Comparison of ENCODE assay signal across 8 cellular contexts in the genomic region with DNA sequence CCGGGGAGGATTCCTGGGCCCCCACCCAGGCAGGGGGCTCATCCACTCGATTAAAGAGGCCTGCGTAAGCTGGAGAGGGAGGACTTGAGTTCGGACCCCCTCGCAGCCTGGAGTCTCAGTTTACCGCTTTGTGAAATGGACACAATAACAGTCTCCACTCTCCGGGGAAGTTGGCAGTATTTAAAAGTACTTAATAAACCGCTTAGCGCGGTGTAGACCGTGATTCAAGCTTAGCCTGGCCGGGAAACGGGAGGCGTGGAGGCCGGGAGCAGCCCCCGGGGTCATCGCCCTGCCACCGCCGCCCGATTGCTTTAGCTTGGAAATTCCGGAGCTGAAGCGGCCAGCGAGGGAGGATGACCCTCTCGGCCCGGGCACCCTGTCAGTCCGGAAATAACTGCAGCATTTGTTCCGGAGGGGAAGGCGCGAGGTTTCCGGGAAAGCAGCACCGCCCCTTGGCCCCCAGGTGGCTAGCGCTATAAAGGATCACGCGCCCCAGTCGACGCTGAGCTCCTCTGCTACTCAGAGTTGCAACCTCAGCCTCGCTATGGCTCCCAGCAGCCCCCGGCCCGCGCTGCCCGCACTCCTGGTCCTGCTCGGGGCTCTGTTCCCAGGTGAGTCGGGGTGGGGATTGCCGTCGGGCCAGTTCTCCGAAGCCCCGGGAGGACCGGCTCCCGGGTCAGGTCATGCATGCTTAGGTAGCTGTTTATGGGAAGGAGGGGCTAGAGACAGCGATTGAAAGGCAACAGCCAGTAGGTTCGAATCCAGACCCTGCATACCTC. TPM values are rescaled to one million over a fixed set of nuclear protein-coding genes. Genes with fewer than 3 reads are reported as not detected.
DNase-seq lines count a peak whose midpoint lies in the region; ATAC-seq and TF ChIP-seq lines count a peak whose summit lies in the region.

A gene with protein sequence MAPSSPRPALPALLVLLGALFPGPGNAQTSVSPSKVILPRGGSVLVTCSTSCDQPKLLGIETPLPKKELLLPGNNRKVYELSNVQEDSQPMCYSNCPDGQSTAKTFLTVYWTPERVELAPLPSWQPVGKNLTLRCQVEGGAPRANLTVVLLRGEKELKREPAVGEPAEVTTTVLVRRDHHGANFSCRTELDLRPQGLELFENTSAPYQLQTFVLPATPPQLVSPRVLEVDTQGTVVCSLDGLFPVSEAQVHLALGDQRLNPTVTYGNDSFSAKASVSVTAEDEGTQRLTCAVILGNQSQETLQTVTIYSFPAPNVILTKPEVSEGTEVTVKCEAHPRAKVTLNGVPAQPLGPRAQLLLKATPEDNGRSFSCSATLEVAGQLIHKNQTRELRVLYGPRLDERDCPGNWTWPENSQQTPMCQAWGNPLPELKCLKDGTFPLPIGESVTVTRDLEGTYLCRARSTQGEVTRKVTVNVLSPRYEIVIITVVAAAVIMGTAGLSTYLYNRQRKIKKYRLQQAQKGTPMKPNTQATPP (plus strand): TSS at position 505 of the 779 bp plus-strand sequence. CDS start 40 bp downstream, at position 545.

- DNase-seq in NOMO-1 treated with DMSO at 0.1 percent for 48 hours (lab: John Stamatoyannopoulos, UW; ENCODE audit: unreplicated experiment) (peak; percentile 61), epithelial cell of esophagus (ENCODE audit: low read depth) (no peak), myocyte (ENCODE audit: low read depth) (peak; percentile 33), stromal cell of bone marrow (ENCODE audit: low read depth) (peak; percentile 39), T1000 (lab: John Stamatoyannopoulos, UW) (no peak)
- peak; percentile 43 for DNase-seq in activated CD8-positive, alpha-beta memory T cell treated with anti-CD3 and anti-CD28 coated beads, Interleukin-2, amount 50 U/mL, for 1 hour (ENCODE audit: extremely low read depth)

- peak; percentile 42 for ATAC-seq in HG02571 (IDR thresholded peaks at IDR 0.05; ENCODE audit: unreplicated experiment)

- TF ChIP-seq CTCF in GM12874 (IDR thresholded peaks at IDR 0.05; ENCODE audit: insufficient read depth, low read depth, low read length) (0 out of 2 replicates have a peak, but pooled peaks have one; percentile 18), epithelial cell of esophagus (IDR thresholded peaks at IDR 0.05; ENCODE audit: insufficient read depth, low read depth, low read length, missing control alignments) (no peak)

- peak within 1 kb of the TSS; percentile 39 for H3K4me3 ChIP-seq in epithelial cell of esophagus (ENCODE audit: low read length)

RNA-seq across cellular contexts. Expression of the gene that starts here (rescaled TPM):
- 5.1 and 21.3 TPM in 2 replicates for total RNA-seq in myocyte
- polyA plus RNA-seq in myocyte (2012), result 8.3 TPM

Comparison
In these comparisons a context has a peak if more than half of its experiments do, and no peak if none do; other contexts are left out.
1. DNase-seq: peak in NOMO-1 treated with DMSO at 0.1 percent for 48 hours (single experiment), activated CD8-positive, alpha-beta memory T cell treated with anti-CD3 and anti-CD28 coated beads, Interleukin-2, amount 50 U/mL, for 1 hour (single experiment), myocyte (single experiment) and stromal cell of bone marrow (single experiment); none in epithelial cell of esophagus (single experiment) and T1000 (single experiment).